In genomic region chr4:141576585-141577110, GRCh38 we compare ENCODE assay signal across 24 cellular contexts. TPM values are rescaled to one million over a fixed set of nuclear protein-coding genes. Genes with fewer than 3 reads are reported as not detected.
"Had no signal": no experiment of that assay in that cellular context is flagged by ENCODE, and none has a peak within 500 bp of the region (broad histone marks: within the 10 kb centered on the region; RNA-seq: fewer than 3 reads in every experiment).

No MANE protein-coding gene starts in this region.

- H3K4me3 Mint-ChIP-seq: activated CD8-positive, alpha-beta T cell treated with anti-CD3 and anti-CD28 coated beads, Interleukin-2, amount 10 ng/mL, durations not matched to agents 7 days and 5 days; activated naive CD4-positive, alpha-beta T cell treated with anti-CD3 and anti-CD28 coated beads, Interleukin-2, amount 50 U/mL, for 24 hours; T-helper 17 cell; WTC11 had no signal

- H3K4me1 Mint-ChIP-seq: activated naive CD4-positive, alpha-beta T cell treated with anti-CD3 and anti-CD28 coated beads, Interleukin-2, amount 50 U/mL, for 24 hours; T-helper 17 cell; WTC11 had no signal

- H3K36me3 ChIP-seq: ascending aorta had no signal

- H3K4me2 ChIP-seq: KMS-11 had no signal

- DNase-seq: activated CD4-positive, alpha-beta T cell treated with anti-CD3 and anti-CD28 coated beads for 48 hours; activated CD4-positive, alpha-beta T cell treated with anti-CD3 and anti-CD28 coated beads, Interleukin-2, amount 50 U/mL, for 4 hours; activated CD4-positive, CD25-positive, alpha-beta regulatory T cell treated with anti-CD3 and anti-CD28 coated beads, Interleukin-2, amount 50 U/mL, for 72 hours; activated CD8-positive, alpha-beta memory T cell treated with anti-CD3 and anti-CD28 coated beads, Interleukin-2, amount 50 U/mL, for 48 hours; activated CD8-positive, alpha-beta T cell treated with anti-CD3 and anti-CD28 coated beads, Interleukin-2, amount 10 ng/mL, durations not matched to agents 7 days and 5 days; activated naive CD4-positive, alpha-beta T cell; activated T-cell treated with anti-CD3 and anti-CD28 coated beads, Interleukin-2, amount 50 U/mL, for 1 hour; NCI-H1092; NCI-H1417; NCI-H2029; NCI-H2107; NCI-H2171 treated with DMSO at 0.1 percent for 48 hours; NCI-H226; NCI-H526; NCI-H774; SIG-M5; T-helper 17 cell; T-helper 9 cell had no signal

- H3K36me3 Mint-ChIP-seq: activated naive CD4-positive, alpha-beta T cell treated with anti-CD3 and anti-CD28 coated beads, Interleukin-2, amount 50 U/mL, for 24 hours; WTC11 had no signal

- H3K4me3 ChIP-seq: ascending aorta, body of pancreas had no signal

- ATAC-seq: activated CD8-positive, alpha-beta T cell treated with anti-CD3 and anti-CD28 coated beads, Interleukin-2, amount 10 ng/mL, durations not matched to agents 7 days and 5 days; body of pancreas; T-helper 17 cell; WTC11 had no signal

- H3K27ac Mint-ChIP-seq: activated CD8-positive, alpha-beta T cell treated with anti-CD3 and anti-CD28 coated beads, Interleukin-2, amount 10 ng/mL, durations not matched to agents 7 days and 5 days; activated naive CD4-positive, alpha-beta T cell treated with anti-CD3 and anti-CD28 coated beads, Interleukin-2, amount 50 U/mL, for 24 hours; T-helper 17 cell; WTC11 had no signal

- H3K9me3 Mint-ChIP-seq: activated naive CD4-positive, alpha-beta T cell treated with anti-CD3 and anti-CD28 coated beads, Interleukin-2, amount 50 U/mL, for 24 hours had no signal

- H3K27ac ChIP-seq: ascending aorta, body of pancreas, KMS-11 had no signal

- H3K27me3 ChIP-seq: ascending aorta, body of pancreas had no signal

- H3K4me1 ChIP-seq: ascending aorta had no signal

- H3K9me3 ChIP-seq: ascending aorta, body of pancreas had no signal

RNA-seq across cellular contexts. Expression of gene IL15, which starts 59.7 kb away (rescaled TPM):
- total RNA-seq: OCI-LY7 had no signal
